ENCODE assay signal across 19 cellular contexts in genomic region chr20:48599748-48600469, GRCh38.
A peak's percentile ranks its signal among the peaks of the same experiment; 100 is the strongest.
DNase-seq lines count a peak whose midpoint lies in the region; ATAC-seq and TF ChIP-seq lines count a peak whose summit lies in the region.
"Had no signal": no experiment of that assay in that cellular context is flagged by ENCODE, and none has a peak within 500 bp of the region (broad histone marks: within the 10 kb centered on the region; RNA-seq: fewer than 3 reads in every experiment).

No MANE protein-coding gene starts in this region.

- H3K79me1 ChIP-seq in mesendoderm (ENCODE audit: low read length) = no peaks in the 10 kb centered on the region

- DNase-seq in activated effector memory CD4-positive, alpha-beta T cell treated with anti-CD3 and anti-CD28 coated beads, Interleukin-2, amount 50 U/mL, for 16 hours = peak; percentile 53
- DNase-seq in activated effector memory CD4-positive, alpha-beta T cell treated with Interleukin-2 at 50 U/mL for 16 hours = no peak
- no peak for DNase-seq in OCI-LY7 (ENCODE audit: low spot score)
- DNase-seq in lower lobe of right lung = peak; percentile 10
- peak; percentile 4 for DNase-seq in spleen
- DNase-seq in colonic mucosa = no peak
- DNase-seq in AG08395 (ENCODE audit: low spot score) = no peak
- no peak for DNase-seq in mesendoderm
- DNase-seq: 8988T, AML-193, EL, GF-D8, H7, MV-4-11, NCI-H1105 treated with DMSO at 0.1 percent for 48 hours, NCI-H1694, NCI-H2081, NCI-H524 treated with DMSO at 0.1 percent for 48 hours, OCI-M1 had no signal

- no peaks in the 10 kb centered on the region for H3K36me3 ChIP-seq in OCI-LY7 (ENCODE audit: insufficient read depth, low read length)
- no peaks in the 10 kb centered on the region for H3K36me3 ChIP-seq in lower lobe of right lung
- H3K36me3 ChIP-seq in spleen = no peaks in the 10 kb centered on the region
- no peaks in the 10 kb centered on the region for H3K36me3 ChIP-seq in colonic mucosa
- H3K36me3 ChIP-seq in mesendoderm (ENCODE audit: control insufficient read depth, insufficient read depth, low read length) = no peaks in the 10 kb centered on the region

- H3K9me2 ChIP-seq in OCI-LY7 (ENCODE audit: insufficient read depth, low read length) = no peaks in the 10 kb centered on the region

- H3K79me2 ChIP-seq in OCI-LY7 (ENCODE audit: insufficient read depth, low read depth, low read length) = no peaks in the 10 kb centered on the region
- H3K79me2 ChIP-seq in mesendoderm (ENCODE audit: control insufficient read depth, insufficient read depth, low read length) = no peaks in the 10 kb centered on the region

- H3K4me1 ChIP-seq in OCI-LY7 (ENCODE audit: insufficient read depth, low read length, poor library complexity, severe bottlenecking) (peaks cover 32% of the 10 kb centered on the region), lower lobe of right lung (no peaks in the 10 kb centered on the region), spleen (no peaks in the 10 kb centered on the region), colonic mucosa (peaks cover 6% of the 10 kb centered on the region), mesendoderm (ENCODE audit: control insufficient read depth, low read depth, low read length) (no peaks in the 10 kb centered on the region)

- peak overlapping the region; percentile 50 for H3K27ac ChIP-seq in OCI-LY7 (ENCODE audit: low read depth, low read length, poor library complexity, severe bottlenecking)
- no peak overlapping the region for H3K27ac ChIP-seq in lower lobe of right lung
- no peak overlapping the region for H3K27ac ChIP-seq in spleen
- H3K27ac ChIP-seq in colonic mucosa = no peak overlapping the region
- no peak overlapping the region for H3K27ac ChIP-seq in mesendoderm (ENCODE audit: low read depth, low read length)

- no peak overlapping the region for H3K4ac ChIP-seq in mesendoderm (ENCODE audit: low read depth, low read length)

- CTCF ChIA-PET in OCI-LY7 (lab: Charles Lee; ENCODE audit: unreplicated experiment) = no interaction called here

- no peak overlapping the region for H3K18ac ChIP-seq in mesendoderm (ENCODE audit: low read length)

- H3K9ac ChIP-seq in colonic mucosa (ENCODE audit: low read depth in 2 of 2, low read length in 2 of 2) (no peak overlapping the region), mesendoderm (ENCODE audit: low read length) (no peak overlapping the region)

- TF ChIP-seq POLR2A in spleen (IDR thresholded peaks at IDR 0.05) = no peak

- no peak overlapping the region for H2BK5ac ChIP-seq in mesendoderm (ENCODE audit: low read length)

- H3K4me3 ChIP-seq in OCI-LY7 (ENCODE audit: low read depth, low read length, poor library complexity, severe bottlenecking) (no peak overlapping the region), lower lobe of right lung (no peak overlapping the region), spleen (no peak overlapping the region), colonic mucosa (no peak overlapping the region), mesendoderm (ENCODE audit: low read length) (no peak overlapping the region)

- no peak overlapping the region for H4K5ac ChIP-seq in mesendoderm (ENCODE audit: low read length)

- H2BK15ac ChIP-seq in mesendoderm (replicated peaks; ENCODE audit: low read depth) = no peak overlapping the region

- intact Hi-C loops in OCI-LY7 (cut with micrococcal nuclease; ENCODE audit: unreplicated experiment) = no loop called here
- intact Hi-C loops in lower lobe of right lung (cut with DNase I) = no loop called here
- intact Hi-C loops in spleen (cut with DNase I; ENCODE audit: low total_unique reads) = no loop called here
- intact Hi-C loops in colonic mucosa (cut with DNase I) = no loop called here

- 84 to 96% (median 88%) methylated on average over 11 of the region's 11 CpGs for WGBS in spleen, 5 donors
- WGBS in mesendoderm (ENCODE audit: extremely low coverage, insufficient coverage, low lambda C conversion rate) = no CpG with 5 or more reads among the region's 11 CpGs

- H3K4me2 ChIP-seq in OCI-LY7 (ENCODE audit: low read length) = peak overlapping the region; percentile 40
- no peak overlapping the region for H3K4me2 ChIP-seq in mesendoderm (ENCODE audit: low read length)

- H3K9me3 ChIP-seq in OCI-LY7 (ENCODE audit: low read length) (no peaks in the 10 kb centered on the region), lower lobe of right lung (no peaks in the 10 kb centered on the region), spleen (peaks cover 0 to 6% (median 2%) of the 10 kb centered on the region in 8 donors), colonic mucosa (no peaks in the 10 kb centered on the region)

- H2BK120ac ChIP-seq in mesendoderm (ENCODE audit: low read depth, low read length) = no peak overlapping the region

- no peak for ATAC-seq in lower lobe of right lung

- H3K56ac ChIP-seq in mesendoderm (ENCODE audit: low read length) = no peak overlapping the region

- no peak overlapping the region for H2AFZ ChIP-seq in OCI-LY7 (ENCODE audit: low read length)

- H3K27me3 ChIP-seq in lower lobe of right lung (ENCODE audit: low read depth) (peaks cover 9% of the 10 kb centered on the region), spleen (replicated peaks in 1 of 7) (peaks cover 0 to 19% (median 0%) of the 10 kb centered on the region in 7 donors), colonic mucosa (no peaks in the 10 kb centered on the region), mesendoderm (ENCODE audit: insufficient read depth, low read length, poor library complexity) (no peaks in the 10 kb centered on the region)

- BruUV-seq in OCI-LY7 (replicated peaks; lab: Mats Ljungman, UMichigan) = no TSS peak

- POLR2A ChIA-PET in OCI-LY7 (lab: Charles Lee) = no interaction called here

- no peak overlapping the region for H4K8ac ChIP-seq in mesendoderm (ENCODE audit: low read depth, low read length)

- no peak overlapping the region for H3K23ac ChIP-seq in mesendoderm (ENCODE audit: low read length)

- TF ChIP-seq CTCF in OCI-LY7 (conservative IDR thresholded peaks at IDR 0.05; ENCODE audit: low read length) (no peak), lower lobe of right lung (IDR thresholded peaks at IDR 0.05) (no peak), spleen (IDR thresholded peaks at IDR 0.05 in 8 of 11, conservative IDR thresholded peaks at IDR 0.05 in 3 of 11) (no peak), colonic mucosa (IDR thresholded peaks at IDR 0.05) (no peak)

- H4K20me1 ChIP-seq in OCI-LY7 (ENCODE audit: insufficient read depth, low read length) = no peaks in the 10 kb centered on the region

- H2AK5ac ChIP-seq in mesendoderm (ENCODE audit: low read length) = no peak overlapping the region

Comparison
In these comparisons a context has a peak if more than half of its experiments do, and no peak if none do; other contexts are left out.
1. DNase-seq: peak in activated effector memory CD4-positive, alpha-beta T cell treated with anti-CD3 and anti-CD28 coated beads, Interleukin-2, amount 50 U/mL, for 16 hours (single experiment), lower lobe of right lung (single experiment) and spleen (single experiment); none in activated effector memory CD4-positive, alpha-beta T cell treated with Interleukin-2 at 50 U/mL for 16 hours (single experiment), OCI-LY7 (single experiment), colonic mucosa (single experiment), AG08395 (single experiment) and mesendoderm (single experiment).